1 cellular context compared by ENCODE assay signal in the genomic region with DNA sequence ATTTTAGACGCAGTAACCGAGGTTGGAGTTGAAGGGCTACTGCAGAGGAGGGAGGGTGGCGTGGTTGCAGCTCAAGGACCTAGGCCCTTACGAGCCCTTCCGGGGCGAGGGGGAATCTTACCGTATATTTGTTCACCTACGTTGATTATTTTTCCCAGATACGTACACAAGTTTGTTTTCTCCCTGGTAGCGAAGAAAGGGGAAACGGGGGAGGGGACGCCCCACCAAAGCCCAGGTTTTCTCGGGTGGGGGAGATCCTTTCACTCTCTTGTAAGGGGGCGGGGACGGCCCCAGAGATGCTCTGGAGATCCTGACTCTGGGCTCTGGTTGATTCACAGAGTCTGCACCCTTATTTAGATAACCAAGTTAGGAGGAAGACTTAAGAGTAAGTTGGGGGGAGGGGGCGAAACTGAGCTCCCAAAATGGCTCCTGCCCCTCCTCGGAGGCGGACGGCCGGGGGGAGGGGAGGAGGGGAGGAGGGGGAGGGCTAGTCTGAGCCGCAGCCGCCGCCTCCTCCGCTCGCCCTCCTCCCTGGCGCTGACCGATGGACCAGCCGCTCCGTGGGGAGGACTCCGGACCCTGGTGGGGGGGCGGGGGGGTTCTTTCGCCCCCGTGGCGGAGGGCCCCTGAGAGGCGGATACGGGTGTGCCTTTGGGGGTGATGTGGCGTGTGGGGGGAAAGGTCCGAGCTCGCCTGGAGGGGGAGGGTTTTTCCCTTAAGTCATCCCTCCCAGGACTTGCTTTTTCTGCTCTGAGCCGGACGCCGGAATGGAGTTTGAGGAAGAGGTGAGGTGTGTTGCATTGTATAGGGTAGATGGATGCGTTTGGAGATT.
TF ChIP-seq lines count a peak whose summit lies in the region.

No MANE protein-coding gene starts in this region.

TF ChIP-seq in GM12878, 131 proteins besides CTCF, POLR2A, EP300 and RAD21 (continues in another document):
- TF ChIP-seq BRCA1 (IDR thresholded peaks at IDR 0.05; ENCODE audit: low read depth, low read length) = no peak
- peak; percentile 18; the same call in 1 of the 2 replicates for TF ChIP-seq SMAD5 (IDR thresholded peaks at IDR 0.05; ENCODE audit: low read depth)
- TF ChIP-seq, protein P1, sequence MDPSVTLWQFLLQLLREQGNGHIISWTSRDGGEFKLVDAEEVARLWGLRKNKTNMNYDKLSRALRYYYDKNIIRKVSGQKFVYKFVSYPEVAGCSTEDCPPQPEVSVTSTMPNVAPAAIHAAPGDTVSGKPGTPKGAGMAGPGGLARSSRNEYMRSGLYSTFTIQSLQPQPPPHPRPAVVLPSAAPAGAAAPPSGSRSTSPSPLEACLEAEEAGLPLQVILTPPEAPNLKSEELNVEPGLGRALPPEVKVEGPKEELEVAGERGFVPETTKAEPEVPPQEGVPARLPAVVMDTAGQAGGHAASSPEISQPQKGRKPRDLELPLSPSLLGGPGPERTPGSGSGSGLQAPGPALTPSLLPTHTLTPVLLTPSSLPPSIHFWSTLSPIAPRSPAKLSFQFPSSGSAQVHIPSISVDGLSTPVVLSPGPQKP (IDR thresholded peaks at IDR 0.05; ENCODE audit: low read depth, low read length) = no peak
- TF ChIP-seq, protein P2, sequence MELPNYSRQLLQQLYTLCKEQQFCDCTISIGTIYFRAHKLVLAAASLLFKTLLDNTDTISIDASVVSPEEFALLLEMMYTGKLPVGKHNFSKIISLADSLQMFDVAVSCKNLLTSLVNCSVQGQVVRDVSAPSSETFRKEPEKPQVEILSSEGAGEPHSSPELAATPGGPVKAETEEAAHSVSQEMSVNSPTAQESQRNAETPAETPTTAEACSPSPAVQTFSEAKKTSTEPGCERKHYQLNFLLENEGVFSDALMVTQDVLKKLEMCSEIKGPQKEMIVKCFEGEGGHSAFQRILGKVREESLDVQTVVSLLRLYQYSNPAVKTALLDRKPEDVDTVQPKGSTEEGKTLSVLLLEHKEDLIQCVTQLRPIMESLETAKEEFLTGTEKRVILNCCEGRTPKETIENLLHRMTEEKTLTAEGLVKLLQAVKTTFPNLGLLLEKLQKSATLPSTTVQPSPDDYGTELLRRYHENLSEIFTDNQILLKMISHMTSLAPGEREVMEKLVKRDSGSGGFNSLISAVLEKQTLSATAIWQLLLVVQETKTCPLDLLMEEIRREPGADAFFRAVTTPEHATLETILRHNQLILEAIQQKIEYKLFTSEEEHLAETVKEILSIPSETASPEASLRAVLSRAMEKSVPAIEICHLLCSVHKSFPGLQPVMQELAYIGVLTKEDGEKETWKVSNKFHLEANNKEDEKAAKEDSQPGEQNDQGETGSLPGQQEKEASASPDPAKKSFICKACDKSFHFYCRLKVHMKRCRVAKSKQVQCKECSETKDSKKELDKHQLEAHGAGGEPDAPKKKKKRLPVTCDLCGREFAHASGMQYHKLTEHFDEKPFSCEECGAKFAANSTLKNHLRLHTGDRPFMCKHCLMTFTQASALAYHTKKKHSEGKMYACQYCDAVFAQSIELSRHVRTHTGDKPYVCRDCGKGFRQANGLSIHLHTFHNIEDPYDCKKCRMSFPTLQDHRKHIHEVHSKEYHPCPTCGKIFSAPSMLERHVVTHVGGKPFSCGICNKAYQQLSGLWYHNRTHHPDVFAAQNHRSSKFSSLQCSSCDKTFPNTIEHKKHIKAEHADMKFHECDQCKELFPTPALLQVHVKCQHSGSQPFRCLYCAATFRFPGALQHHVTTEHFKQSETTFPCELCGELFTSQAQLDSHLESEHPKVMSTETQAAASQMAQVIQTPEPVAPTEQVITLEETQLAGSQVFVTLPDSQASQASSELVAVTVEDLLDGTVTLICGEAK (IDR thresholded peaks at IDR 0.05; ENCODE audit: borderline replicate concordance) = no peak
- TF ChIP-seq, protein P3, sequence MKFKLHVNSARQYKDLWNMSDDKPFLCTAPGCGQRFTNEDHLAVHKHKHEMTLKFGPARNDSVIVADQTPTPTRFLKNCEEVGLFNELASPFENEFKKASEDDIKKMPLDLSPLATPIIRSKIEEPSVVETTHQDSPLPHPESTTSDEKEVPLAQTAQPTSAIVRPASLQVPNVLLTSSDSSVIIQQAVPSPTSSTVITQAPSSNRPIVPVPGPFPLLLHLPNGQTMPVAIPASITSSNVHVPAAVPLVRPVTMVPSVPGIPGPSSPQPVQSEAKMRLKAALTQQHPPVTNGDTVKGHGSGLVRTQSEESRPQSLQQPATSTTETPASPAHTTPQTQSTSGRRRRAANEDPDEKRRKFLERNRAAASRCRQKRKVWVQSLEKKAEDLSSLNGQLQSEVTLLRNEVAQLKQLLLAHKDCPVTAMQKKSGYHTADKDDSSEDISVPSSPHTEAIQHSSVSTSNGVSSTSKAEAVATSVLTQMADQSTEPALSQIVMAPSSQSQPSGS (IDR thresholded peaks at IDR 0.05; ENCODE audit: low read length) = no peak
- TF ChIP-seq BMI1 (IDR thresholded peaks at IDR 0.05; ENCODE audit: borderline replicate concordance) = no peak
- TF ChIP-seq NR2C2 (IDR thresholded peaks at IDR 0.05; ENCODE audit: borderline replicate concordance, control insufficient read depth, insufficient read length, low read depth) = no peak
- TF ChIP-seq, protein P4, sequence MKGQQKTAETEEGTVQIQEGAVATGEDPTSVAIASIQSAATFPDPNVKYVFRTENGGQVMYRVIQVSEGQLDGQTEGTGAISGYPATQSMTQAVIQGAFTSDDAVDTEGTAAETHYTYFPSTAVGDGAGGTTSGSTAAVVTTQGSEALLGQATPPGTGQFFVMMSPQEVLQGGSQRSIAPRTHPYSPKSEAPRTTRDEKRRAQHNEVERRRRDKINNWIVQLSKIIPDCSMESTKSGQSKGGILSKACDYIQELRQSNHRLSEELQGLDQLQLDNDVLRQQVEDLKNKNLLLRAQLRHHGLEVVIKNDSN (IDR thresholded peaks at IDR 0.05; ENCODE audit: borderline replicate concordance, extremely low read length, insufficient read depth, low read depth, low read length) = no peak
- peak; percentile 12; the same call in 1 of the 2 replicates for TF ChIP-seq ATF7 (IDR thresholded peaks at IDR 0.05; ENCODE audit: low read depth)
- TF ChIP-seq, protein P5, sequence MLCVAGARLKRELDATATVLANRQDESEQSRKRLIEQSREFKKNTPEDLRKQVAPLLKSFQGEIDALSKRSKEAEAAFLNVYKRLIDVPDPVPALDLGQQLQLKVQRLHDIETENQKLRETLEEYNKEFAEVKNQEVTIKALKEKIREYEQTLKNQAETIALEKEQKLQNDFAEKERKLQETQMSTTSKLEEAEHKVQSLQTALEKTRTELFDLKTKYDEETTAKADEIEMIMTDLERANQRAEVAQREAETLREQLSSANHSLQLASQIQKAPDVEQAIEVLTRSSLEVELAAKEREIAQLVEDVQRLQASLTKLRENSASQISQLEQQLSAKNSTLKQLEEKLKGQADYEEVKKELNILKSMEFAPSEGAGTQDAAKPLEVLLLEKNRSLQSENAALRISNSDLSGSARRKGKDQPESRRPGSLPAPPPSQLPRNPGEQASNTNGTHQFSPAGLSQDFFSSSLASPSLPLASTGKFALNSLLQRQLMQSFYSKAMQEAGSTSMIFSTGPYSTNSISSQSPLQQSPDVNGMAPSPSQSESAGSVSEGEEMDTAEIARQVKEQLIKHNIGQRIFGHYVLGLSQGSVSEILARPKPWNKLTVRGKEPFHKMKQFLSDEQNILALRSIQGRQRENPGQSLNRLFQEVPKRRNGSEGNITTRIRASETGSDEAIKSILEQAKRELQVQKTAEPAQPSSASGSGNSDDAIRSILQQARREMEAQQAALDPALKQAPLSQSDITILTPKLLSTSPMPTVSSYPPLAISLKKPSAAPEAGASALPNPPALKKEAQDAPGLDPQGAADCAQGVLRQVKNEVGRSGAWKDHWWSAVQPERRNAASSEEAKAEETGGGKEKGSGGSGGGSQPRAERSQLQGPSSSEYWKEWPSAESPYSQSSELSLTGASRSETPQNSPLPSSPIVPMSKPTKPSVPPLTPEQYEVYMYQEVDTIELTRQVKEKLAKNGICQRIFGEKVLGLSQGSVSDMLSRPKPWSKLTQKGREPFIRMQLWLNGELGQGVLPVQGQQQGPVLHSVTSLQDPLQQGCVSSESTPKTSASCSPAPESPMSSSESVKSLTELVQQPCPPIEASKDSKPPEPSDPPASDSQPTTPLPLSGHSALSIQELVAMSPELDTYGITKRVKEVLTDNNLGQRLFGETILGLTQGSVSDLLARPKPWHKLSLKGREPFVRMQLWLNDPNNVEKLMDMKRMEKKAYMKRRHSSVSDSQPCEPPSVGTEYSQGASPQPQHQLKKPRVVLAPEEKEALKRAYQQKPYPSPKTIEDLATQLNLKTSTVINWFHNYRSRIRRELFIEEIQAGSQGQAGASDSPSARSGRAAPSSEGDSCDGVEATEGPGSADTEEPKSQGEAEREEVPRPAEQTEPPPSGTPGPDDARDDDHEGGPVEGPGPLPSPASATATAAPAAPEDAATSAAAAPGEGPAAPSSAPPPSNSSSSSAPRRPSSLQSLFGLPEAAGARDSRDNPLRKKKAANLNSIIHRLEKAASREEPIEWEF (IDR thresholded peaks at IDR 0.05; ENCODE audit: insufficient replicate concordance, low read depth, low read length) = peak; percentile 42
- 0 out of 4 replicates have a peak, but pooled peaks of 1 of the 2 experiments have one; percentile 37 for TF ChIP-seq SRF (IDR thresholded peaks at IDR 0.05; ENCODE audit: low read depth in 2 of 2, low read length in 2 of 2)
- TF ChIP-seq POLR2AphosphoS2 (IDR thresholded peaks at IDR 0.05; ENCODE audit: low read depth, low read length) = peak; percentile 18; the same call in 1 of the 2 replicates
- TF ChIP-seq ZNF24 (IDR thresholded peaks at IDR 0.05) = no peak
- TF ChIP-seq PML (IDR thresholded peaks at IDR 0.05; ENCODE audit: low read length) = no peak
- TF ChIP-seq ESRRA (IDR thresholded peaks at IDR 0.05; ENCODE audit: low read length) = peak; percentile 39; the same call in 1 of the 2 replicates
- TF ChIP-seq TAF1 (IDR thresholded peaks at IDR 0.05; ENCODE audit: borderline replicate concordance, low read depth, low read length) = peak; percentile 85
- no peak for TF ChIP-seq CREB1 (IDR thresholded peaks at IDR 0.05; ENCODE audit: low read depth)
- no peak for TF ChIP-seq SIN3A (IDR thresholded peaks at IDR 0.05; ENCODE audit: low read depth, low read length)
- TF ChIP-seq, protein P6, sequence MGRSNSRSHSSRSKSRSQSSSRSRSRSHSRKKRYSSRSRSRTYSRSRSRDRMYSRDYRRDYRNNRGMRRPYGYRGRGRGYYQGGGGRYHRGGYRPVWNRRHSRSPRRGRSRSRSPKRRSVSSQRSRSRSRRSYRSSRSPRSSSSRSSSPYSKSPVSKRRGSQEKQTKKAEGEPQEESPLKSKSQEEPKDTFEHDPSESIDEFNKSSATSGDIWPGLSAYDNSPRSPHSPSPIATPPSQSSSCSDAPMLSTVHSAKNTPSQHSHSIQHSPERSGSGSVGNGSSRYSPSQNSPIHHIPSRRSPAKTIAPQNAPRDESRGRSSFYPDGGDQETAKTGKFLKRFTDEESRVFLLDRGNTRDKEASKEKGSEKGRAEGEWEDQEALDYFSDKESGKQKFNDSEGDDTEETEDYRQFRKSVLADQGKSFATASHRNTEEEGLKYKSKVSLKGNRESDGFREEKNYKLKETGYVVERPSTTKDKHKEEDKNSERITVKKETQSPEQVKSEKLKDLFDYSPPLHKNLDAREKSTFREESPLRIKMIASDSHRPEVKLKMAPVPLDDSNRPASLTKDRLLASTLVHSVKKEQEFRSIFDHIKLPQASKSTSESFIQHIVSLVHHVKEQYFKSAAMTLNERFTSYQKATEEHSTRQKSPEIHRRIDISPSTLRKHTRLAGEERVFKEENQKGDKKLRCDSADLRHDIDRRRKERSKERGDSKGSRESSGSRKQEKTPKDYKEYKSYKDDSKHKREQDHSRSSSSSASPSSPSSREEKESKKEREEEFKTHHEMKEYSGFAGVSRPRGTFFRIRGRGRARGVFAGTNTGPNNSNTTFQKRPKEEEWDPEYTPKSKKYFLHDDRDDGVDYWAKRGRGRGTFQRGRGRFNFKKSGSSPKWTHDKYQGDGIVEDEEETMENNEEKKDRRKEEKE (IDR thresholded peaks at IDR 0.05) = no peak
- no peak for TF ChIP-seq YBX1 (IDR thresholded peaks at IDR 0.05)
- TF ChIP-seq, protein P7, sequence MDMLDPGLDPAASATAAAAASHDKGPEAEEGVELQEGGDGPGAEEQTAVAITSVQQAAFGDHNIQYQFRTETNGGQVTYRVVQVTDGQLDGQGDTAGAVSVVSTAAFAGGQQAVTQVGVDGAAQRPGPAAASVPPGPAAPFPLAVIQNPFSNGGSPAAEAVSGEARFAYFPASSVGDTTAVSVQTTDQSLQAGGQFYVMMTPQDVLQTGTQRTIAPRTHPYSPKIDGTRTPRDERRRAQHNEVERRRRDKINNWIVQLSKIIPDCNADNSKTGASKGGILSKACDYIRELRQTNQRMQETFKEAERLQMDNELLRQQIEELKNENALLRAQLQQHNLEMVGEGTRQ (IDR thresholded peaks at IDR 0.05; ENCODE audit: borderline replicate concordance, low read depth, low read length) = no peak
- TF ChIP-seq NFIC (IDR thresholded peaks at IDR 0.05; ENCODE audit: low read depth, low read length) = no peak
- TF ChIP-seq HDAC2 (IDR thresholded peaks at IDR 0.05) = no peak
- TF ChIP-seq SUPT20H (IDR thresholded peaks at IDR 0.05; ENCODE audit: borderline replicate concordance, control insufficient read depth, low read depth, low read length) = no peak
- 0 out of 2 replicates have a peak, but pooled peaks have one; percentile 9 for TF ChIP-seq HCFC1 (IDR thresholded peaks at IDR 0.05; ENCODE audit: low read length)
- TF ChIP-seq, protein P8, sequence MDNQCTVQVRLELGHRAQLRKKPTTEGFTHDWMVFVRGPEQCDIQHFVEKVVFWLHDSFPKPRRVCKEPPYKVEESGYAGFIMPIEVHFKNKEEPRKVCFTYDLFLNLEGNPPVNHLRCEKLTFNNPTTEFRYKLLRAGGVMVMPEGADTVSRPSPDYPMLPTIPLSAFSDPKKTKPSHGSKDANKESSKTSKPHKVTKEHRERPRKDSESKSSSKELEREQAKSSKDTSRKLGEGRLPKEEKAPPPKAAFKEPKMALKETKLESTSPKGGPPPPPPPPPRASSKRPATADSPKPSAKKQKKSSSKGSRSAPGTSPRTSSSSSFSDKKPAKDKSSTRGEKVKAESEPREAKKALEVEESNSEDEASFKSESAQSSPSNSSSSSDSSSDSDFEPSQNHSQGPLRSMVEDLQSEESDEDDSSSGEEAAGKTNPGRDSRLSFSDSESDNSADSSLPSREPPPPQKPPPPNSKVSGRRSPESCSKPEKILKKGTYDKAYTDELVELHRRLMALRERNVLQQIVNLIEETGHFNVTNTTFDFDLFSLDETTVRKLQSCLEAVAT (IDR thresholded peaks at IDR 0.05) = no peak
- peak; percentile 52 for TF ChIP-seq MEF2B (IDR thresholded peaks at IDR 0.05; ENCODE audit: partially characterized antibody, poor library complexity, severe bottlenecking)
- no peak; the same call in 1 of the 2 replicates for TF ChIP-seq ZBED1 (IDR thresholded peaks at IDR 0.05; ENCODE audit: borderline replicate concordance)
- TF ChIP-seq EGR1 (IDR thresholded peaks at IDR 0.05; ENCODE audit: borderline replicate concordance in 1 of 2, low read depth in 2 of 2, low read length in 2 of 2) = no peak; a peak in 2 of 3 replicates
- TF ChIP-seq NR2F1 (conservative IDR thresholded peaks at IDR 0.05) = no peak
- TF ChIP-seq ZNF217 (IDR thresholded peaks at IDR 0.05) = no peak; the same call in 1 of the 2 replicates
- 0 out of 2 replicates have a peak, but pooled peaks have one; percentile 68 for TF ChIP-seq STAT1 (conservative IDR thresholded peaks at IDR 0.05)
- no peak for TF ChIP-seq RFX5 (IDR thresholded peaks at IDR 0.05; ENCODE audit: low read depth, low read length)
- no peak for TF ChIP-seq SUZ12 (IDR thresholded peaks at IDR 0.05; ENCODE audit: unreplicated experiment)
- no peak for TF ChIP-seq MTA3 (IDR thresholded peaks at IDR 0.05; ENCODE audit: borderline replicate concordance, low read length)
- no peak; the same call in 1 of the 2 replicates for TF ChIP-seq MXI1 (IDR thresholded peaks at IDR 0.05; ENCODE audit: low read depth, low read length)
- TF ChIP-seq CHD2 (IDR thresholded peaks at IDR 0.05; ENCODE audit: borderline replicate concordance, low read depth, low read length) = peak; percentile 87
- peak; percentile 26 for TF ChIP-seq SMAD1 (IDR thresholded peaks at IDR 0.05; ENCODE audit: low read depth, partially characterized antibody)
- TF ChIP-seq CHD4 (IDR thresholded peaks at IDR 0.05) = no peak
- no peak for TF ChIP-seq CHD1 (IDR thresholded peaks at IDR 0.05; ENCODE audit: low read depth, low read length)
- no peak for TF ChIP-seq HDAC6 (IDR thresholded peaks at IDR 0.05; ENCODE audit: unreplicated experiment)
